18 cellular contexts compared by ENCODE assay signal in the genomic region with DNA sequence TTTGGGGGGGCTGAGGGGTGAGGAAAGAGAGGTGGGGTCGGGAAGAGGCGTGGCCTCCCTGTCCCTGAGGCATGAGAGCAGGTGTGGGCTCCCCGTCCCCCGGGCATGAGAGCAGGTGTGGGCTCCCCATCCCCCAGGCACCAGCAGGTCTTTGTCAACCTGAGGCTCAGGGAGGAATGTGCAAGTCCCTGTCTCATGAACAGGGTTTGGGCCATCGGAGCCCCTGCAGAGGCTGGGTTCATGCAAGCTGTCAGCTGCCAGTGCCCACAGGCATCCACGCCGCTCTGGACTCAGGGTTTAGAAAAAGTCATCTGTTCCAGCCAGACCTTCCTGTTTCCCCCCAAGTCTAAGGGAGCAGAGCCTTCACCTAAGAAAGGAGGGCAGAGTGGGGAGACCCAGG. TPM values are rescaled to one million over a fixed set of nuclear protein-coding genes. Genes with fewer than 3 reads are reported as not detected.
DNase-seq lines count a peak whose midpoint lies in the region; ATAC-seq and TF ChIP-seq lines count a peak whose summit lies in the region.
"Had no signal": no experiment of that assay in that cellular context is flagged by ENCODE, and none has a peak within 500 bp of the region (broad histone marks: within the 10 kb centered on the region; RNA-seq: fewer than 3 reads in every experiment).

No MANE protein-coding gene starts in this region.

- H3K79me2 ChIP-seq in GM23338 (replicated peaks; ENCODE audit: insufficient read depth): 0 out of 2 replicates have a peak, but pooled peaks cover 9% of the 10 kb centered on the region

- POLR2A ChIA-PET in Caco-2 (lab: Charles Lee): no interaction called here

- H3K4me1 ChIP-seq in Caco-2 (peaks cover 10% of the 10 kb centered on the region; the same call in 1 of the 2 replicates), NT2/D1 (ENCODE audit: insufficient read depth, insufficient read length) (peaks cover 17% of the 10 kb centered on the region), GM23338 (ENCODE audit: insufficient read depth) (no peaks in the 10 kb centered on the region)

- H4K20me1 ChIP-seq in GM23338 (replicated peaks; ENCODE audit: insufficient read depth): peaks cover 11% of the 10 kb centered on the region; the same call in 1 of the 2 replicates

- peak overlapping the region; percentile 8 for H3K9ac ChIP-seq in NT2/D1 (ENCODE audit: insufficient read length, low read depth)

- no peaks in the 10 kb centered on the region for H3K9me3 ChIP-seq in Caco-2
- no peaks in the 10 kb centered on the region for H3K9me3 ChIP-seq in NT2/D1 (ENCODE audit: insufficient read depth, low read length)

- H3K36me3 Mint-ChIP-seq in Caco-2 (ENCODE audit: insufficient read depth, unreplicated experiment) (peaks cover 19% of the 10 kb centered on the region), GM23338 (ENCODE audit: low read depth) (peaks cover 5% of the 10 kb centered on the region; the same call in 2 of the 3 replicates)
- peaks cover 2% of the 10 kb centered on the region for H3K36me3 Mint-ChIP-seq in activated naive CD8-positive, alpha-beta T cell treated with anti-CD3 and anti-CD28 coated beads, Interleukin-2, amount 50 U/mL, for 24 hours (ENCODE audit: low read depth)

- intact Hi-C loops in Caco-2 (cut with micrococcal nuclease; ENCODE audit: unreplicated experiment): no loop called here

- CTCF ChIA-PET in Caco-2 (lab: Charles Lee): no interaction called here

- no peaks in the 10 kb centered on the region for H3K27me3 Mint-ChIP-seq in Caco-2 (ENCODE audit: insufficient read depth, unreplicated experiment)
- peaks cover 5% of the 10 kb centered on the region for H3K27me3 Mint-ChIP-seq in GM23338 (ENCODE audit: insufficient read depth, low read depth, poor library complexity)
- H3K27me3 Mint-ChIP-seq in activated naive CD8-positive, alpha-beta T cell treated with anti-CD3 and anti-CD28 coated beads, Interleukin-2, amount 50 U/mL, for 24 hours: no peaks in the 10 kb centered on the region

- H3K4me3 Mint-ChIP-seq in Caco-2 (ENCODE audit: unreplicated experiment) (no peak overlapping the region), GM23338 (no peak overlapping the region)
- no peak overlapping the region for H3K4me3 Mint-ChIP-seq in activated naive CD8-positive, alpha-beta T cell treated with anti-CD3 and anti-CD28 coated beads, Interleukin-2, amount 50 U/mL, for 24 hours

- H3K27ac Mint-ChIP-seq in Caco-2 (ENCODE audit: unreplicated experiment) (peak overlapping the region; percentile 31), GM23338 (no peak overlapping the region)
- no peak overlapping the region for H3K27ac Mint-ChIP-seq in activated naive CD8-positive, alpha-beta T cell treated with anti-CD3 and anti-CD28 coated beads, Interleukin-2, amount 50 U/mL, for 24 hours

- H3K27me3 ChIP-seq in Caco-2 (replicated peaks; ENCODE audit: control insufficient read depth, insufficient read depth, low read length) (no peaks in the 10 kb centered on the region), NT2/D1 (ENCODE audit: insufficient read depth, insufficient read length) (no peaks in the 10 kb centered on the region), GM23338 (ENCODE audit: insufficient read depth) (no peaks in the 10 kb centered on the region)

- H3K9me3 Mint-ChIP-seq in Caco-2 (ENCODE audit: unreplicated experiment) (no peaks in the 10 kb centered on the region), GM23338 (no peaks in the 10 kb centered on the region; the same call in 2 of the 3 replicates)
- H3K9me3 Mint-ChIP-seq in activated naive CD8-positive, alpha-beta T cell treated with anti-CD3 and anti-CD28 coated beads, Interleukin-2, amount 50 U/mL, for 24 hours: no peaks in the 10 kb centered on the region

- no peaks in the 10 kb centered on the region for H3F3A ChIP-seq in GM23338 (replicated peaks; ENCODE audit: low read depth)

- no peak overlapping the region for H3K4me3 ChIP-seq in Caco-2 (ENCODE audit: low read depth, low read length)
- H3K4me3 ChIP-seq in NT2/D1 (ENCODE audit: insufficient read length, low read depth): no peak overlapping the region
- no peak overlapping the region for H3K4me3 ChIP-seq in GM23338

- DNase-seq in NCI-H146 treated with DMSO at 0.1 percent for 48 hours (lab: John Stamatoyannopoulos, UW; ENCODE audit: unreplicated experiment) (peak; percentile 1), NCI-H146 (lab: John Stamatoyannopoulos, UW) (no peak), Caco-2 (no peak), NT2/D1 (ENCODE audit: low read depth, low spot score) (no peak), myocyte (ENCODE audit: low read depth) (peak; percentile 70), dedifferentiated amniotic fluid mesenchymal stem cell (ENCODE audit: extremely low spot score) (no peak), GM23338 (ENCODE audit: low spot score) (no peak)
- no peak for DNase-seq in activated naive CD8-positive, alpha-beta T cell treated with anti-CD3 and anti-CD28 coated beads, Interleukin-2, amount 50 U/mL, for 24 hours
- DNase-seq: DMS 273 treated with DMSO at 0.1 percent for 48 hours; MM.1S; NCI-H1092 treated with DMSO at 0.1 percent for 48 hours; NCI-H2029; NCI-H345; NCI-H526; NK-92 treated with Interleukin-12 subunit alpha and Interleukin-12 subunit beta, amount 100 ng/mL, for 24 hours; PC-3 had no signal

- no peaks in the 10 kb centered on the region for H3K9me2 ChIP-seq in GM23338 (ENCODE audit: insufficient read depth)

- H3K36me3 ChIP-seq in Caco-2 (ENCODE audit: control insufficient read depth, insufficient read depth, low read length) (no peaks in the 10 kb centered on the region), NT2/D1 (ENCODE audit: insufficient read depth, insufficient read length, low read length) (peaks cover 36% of the 10 kb centered on the region), GM23338 (ENCODE audit: insufficient read depth) (no peaks in the 10 kb centered on the region)

- H3K4me2 ChIP-seq in GM23338: no peak overlapping the region

- BruUV-seq in Caco-2 (replicated peaks; lab: Mats Ljungman, UMichigan): no TSS peak

- H3K4me1 Mint-ChIP-seq in Caco-2 (ENCODE audit: low read depth, unreplicated experiment) (no peaks in the 10 kb centered on the region), GM23338 (no peaks in the 10 kb centered on the region)
- H3K4me1 Mint-ChIP-seq in activated naive CD8-positive, alpha-beta T cell treated with anti-CD3 and anti-CD28 coated beads, Interleukin-2, amount 50 U/mL, for 24 hours: peaks cover 10% of the 10 kb centered on the region

- TF ChIP-seq CTCF in Caco-2 (IDR thresholded peaks at IDR 0.05; ENCODE audit: insufficient read depth in 1 of 2, low read depth in 1 of 2, low read length in 1 of 2, severe bottlenecking in 1 of 2, unreplicated experiment in 1 of 2): no peak
- no peak for TF ChIP-seq CTCF in GM23338 (conservative IDR thresholded peaks at IDR 0.05; ENCODE audit: low read depth in 2 of 2)

- no peak for ATAC-seq in GM23338
- no peak for ATAC-seq in activated naive CD8-positive, alpha-beta T cell treated with anti-CD3 and anti-CD28 coated beads, Interleukin-2, amount 50 U/mL, for 24 hours
- ATAC-seq: PC-3 had no signal

- no peak overlapping the region for H2AFZ ChIP-seq in GM23338

- H3K27ac ChIP-seq in GM23338 (ENCODE audit: low read depth): no peak overlapping the region

TF ChIP-seq in GM23338, 12 proteins besides CTCF, POLR2A, EP300 and RAD21 (continues in another document):
- no peak for TF ChIP-seq CREB1 (CRISPR knock-in tag; IDR thresholded peaks at IDR 0.05; ENCODE audit: low read depth)
- no peak for TF ChIP-seq STAT1 (IDR thresholded peaks at IDR 0.05; ENCODE audit: unreplicated experiment)
- TF ChIP-seq EZH2phosphoT487 (IDR thresholded peaks at IDR 0.05; ENCODE audit: unreplicated experiment): no peak
- no peak for TF ChIP-seq JUNB (IDR thresholded peaks at IDR 0.05; ENCODE audit: unreplicated experiment)
- no peak for TF ChIP-seq ZNF331 (CRISPR knock-in tag; IDR thresholded peaks at IDR 0.05; ENCODE audit: low read depth)

RNA-seq across cellular contexts. Expression of a gene that starts 29.1 kb away (rescaled TPM):
- total RNA-seq in Caco-2 (2022) (1.8 and 3.0 TPM in 2 replicates), myocyte (2.2 and 3.2 TPM in 2 replicates)
- 3.7 TPM for polyA plus RNA-seq in myocyte (2012)
- total RNA-seq in GM23338 (2014; rRNA removed; shearing (Covaris generic)): 0.16 and 0.28 TPM in 2 replicates
- polyA plus RNA-seq in GM23338 (2016; fragmentation: Nextera tagmentation; extraction: Ambion mirVana): 0.37 TPM in 1 of 2 replicates, not detected in the other

RNA-seq across cellular contexts. Expression of a gene that starts 32.2 kb away (rescaled TPM):
- total RNA-seq in Caco-2 (2022) (24.0 and 25.1 TPM in 2 replicates), myocyte (not detected in 2 replicates)
- polyA plus RNA-seq in myocyte (2012): 0.11 TPM
- total RNA-seq in GM23338 (2014; rRNA removed; shearing (Covaris generic)): not detected in 2 replicates
- not detected in 2 replicates for polyA plus RNA-seq in GM23338 (2016; fragmentation: Nextera tagmentation; extraction: Ambion mirVana)
- total RNA-seq: H4, PC-3, SK-MEL-5 had no signal

RNA-seq across cellular contexts. Expression of a gene that starts 39.8 kb away (rescaled TPM):
- total RNA-seq in Caco-2 (2022) (24.8 and 25.6 TPM in 2 replicates), myocyte (11.5 and 14.8 TPM in 2 replicates)
- 8.1 TPM for polyA plus RNA-seq in myocyte (2012)
- 6.2 and 11.7 TPM in 2 replicates for total RNA-seq in GM23338 (2014; rRNA removed; shearing (Covaris generic))
- polyA plus RNA-seq in GM23338 (2016; fragmentation: Nextera tagmentation; extraction: Ambion mirVana): 12.6 and 13.9 TPM in 2 replicates

Comparison
In these comparisons a context has a peak if more than half of its experiments do, and no peak if none do; other contexts are left out.
1. DNase-seq: peak in NCI-H146 treated with DMSO at 0.1 percent for 48 hours (single experiment) and myocyte (single experiment); none in NCI-H146 (single experiment), Caco-2 (0 of 2), NT2/D1 (single experiment), dedifferentiated amniotic fluid mesenchymal stem cell (single experiment), GM23338 (single experiment) and activated naive CD8-positive, alpha-beta T cell treated with anti-CD3 and anti-CD28 coated beads, Interleukin-2, amount 50 U/mL, for 24 hours (single experiment).
2. RNA of a gene that starts 32.2 kb away (total RNA-seq): 24.0 to 25.1 TPM in Caco-2; not detected in myocyte and not detected in GM23338; every median in the first group is over 10 times any median in the second.